ENCODE assay signal across 31 cellular contexts in genomic region chr20:20892328-20892727, GRCh38.
"Had no signal": no experiment of that assay in that cellular context is flagged by ENCODE, and none has a peak within 500 bp of the region (broad histone marks: within the 10 kb centered on the region; RNA-seq: fewer than 3 reads in every experiment).

No MANE protein-coding gene starts in this region.

- H3K36me3 ChIP-seq: esophagus muscularis mucosa, gastrocnemius medialis, heart left ventricle had no signal

- H3K4me1 Mint-ChIP-seq: activated T-helper 17 cell treated with anti-CD3 and anti-CD28 coated beads, Interleukin-2, amount 50 U/mL, for 72 hours had no signal

- H3K4me3 Mint-ChIP-seq: activated CD8-positive, alpha-beta T cell treated with anti-CD3 and anti-CD28 coated beads for 36 hours; activated naive CD8-positive, alpha-beta T cell; activated T-cell treated with anti-CD3 and anti-CD28 coated beads, Interleukin-2, amount 50 U/mL, for 4 hours; activated T-helper 17 cell treated with anti-CD3 and anti-CD28 coated beads, Interleukin-2, amount 50 U/mL, for 72 hours; effector memory CD8-positive, alpha-beta T cell; T-helper 17 cell; T-helper 2 cell treated with Interferon-gamma antibody and Interleukin-4, amounts not matched to agents 5 μg/mL and 100 μg/mL, for 36 hours had no signal

- ATAC-seq: activated CD8-positive, alpha-beta T cell treated with anti-CD3 and anti-CD28 coated beads for 36 hours; activated T-cell treated with anti-CD3 and anti-CD28 coated beads, Interleukin-2, amount 50 U/mL, for 4 hours; activated T-helper 17 cell treated with anti-CD3 and anti-CD28 coated beads, Interleukin-2, amount 50 U/mL, for 72 hours; body of pancreas; effector memory CD8-positive, alpha-beta T cell; foreskin keratinocyte; gastrocnemius medialis; heart left ventricle; T-helper 17 cell had no signal

- H3K27ac Mint-ChIP-seq: activated CD8-positive, alpha-beta T cell treated with anti-CD3 and anti-CD28 coated beads for 36 hours; activated naive CD8-positive, alpha-beta T cell; activated T-helper 17 cell treated with anti-CD3 and anti-CD28 coated beads, Interleukin-2, amount 50 U/mL, for 72 hours; effector memory CD8-positive, alpha-beta T cell; T-helper 17 cell; T-helper 2 cell treated with Interferon-gamma antibody and Interleukin-4, amounts not matched to agents 5 μg/mL and 100 μg/mL, for 36 hours had no signal

- H3K27ac ChIP-seq: body of pancreas, esophagus muscularis mucosa, foreskin keratinocyte, gastrocnemius medialis, heart left ventricle had no signal

- H3K4me3 ChIP-seq: body of pancreas, esophagus muscularis mucosa, gastrocnemius medialis, heart left ventricle had no signal

- H3K4me1 ChIP-seq: body of pancreas, esophagus muscularis mucosa, foreskin keratinocyte, gastrocnemius medialis had no signal

- H3K9me3 ChIP-seq: body of pancreas, esophagus muscularis mucosa, gastrocnemius medialis had no signal

- H3K36me3 Mint-ChIP-seq: activated naive CD8-positive, alpha-beta T cell had no signal

- H3K9me3 Mint-ChIP-seq: activated CD8-positive, alpha-beta T cell treated with anti-CD3 and anti-CD28 coated beads for 36 hours; activated T-cell treated with anti-CD3 and anti-CD28 coated beads, Interleukin-2, amount 50 U/mL, for 4 hours; activated T-helper 17 cell treated with anti-CD3 and anti-CD28 coated beads, Interleukin-2, amount 50 U/mL, for 72 hours; effector memory CD8-positive, alpha-beta T cell; T-helper 2 cell treated with Interferon-gamma antibody and Interleukin-4, amounts not matched to agents 5 μg/mL and 100 μg/mL, for 36 hours had no signal

- DNase-seq: activated CD4-positive, alpha-beta T cell treated with anti-CD3 and anti-CD28 coated beads for 1 hour; activated CD4-positive, alpha-beta T cell treated with anti-CD3 and anti-CD28 coated beads for 4 hours; activated CD4-positive, alpha-beta T cell treated with anti-CD3 and anti-CD28 coated beads, Interleukin-2, amount 50 U/mL, for 1 hour; activated CD4-positive, alpha-beta T cell treated with anti-CD3 and anti-CD28 coated beads, Interleukin-2, amount 50 U/mL, for 48 hours; activated CD8-positive, alpha-beta memory T cell treated with anti-CD3 and anti-CD28 coated beads for 24 hours; activated CD8-positive, alpha-beta T cell treated with anti-CD3 and anti-CD28 coated beads for 36 hours; activated effector memory CD4-positive, alpha-beta T cell treated with Interleukin-2 at 50 U/mL for 16 hours; activated gamma-delta T cell treated with Interleukin-2 at 50 U/mL for 16 hours; activated naive CD4-positive, alpha-beta T cell treated with anti-CD3 and anti-CD28 coated beads, Interleukin-2, amount 50 U/mL, for 16 hours; activated naive CD4-positive, alpha-beta T cell treated with Interleukin-2 at 50 U/mL for 16 hours; activated T-cell treated with anti-CD3 and anti-CD28 coated beads, Interleukin-2, amount 50 U/mL, for 4 hours; amygdala; aorta; body of pancreas; caudate nucleus; cortex of kidney; dermis blood vessel endothelial cell; effector CD4-positive, alpha-beta T cell; effector memory CD8-positive, alpha-beta T cell; erythroblast; foreskin keratinocyte; gastrocnemius medialis; glutamatergic neuron; heart left ventricle; T-helper 1 cell; T-helper 17 cell; T1000 had no signal

- H3K27me3 ChIP-seq: body of pancreas, foreskin keratinocyte had no signal
